In the genomic region with DNA sequence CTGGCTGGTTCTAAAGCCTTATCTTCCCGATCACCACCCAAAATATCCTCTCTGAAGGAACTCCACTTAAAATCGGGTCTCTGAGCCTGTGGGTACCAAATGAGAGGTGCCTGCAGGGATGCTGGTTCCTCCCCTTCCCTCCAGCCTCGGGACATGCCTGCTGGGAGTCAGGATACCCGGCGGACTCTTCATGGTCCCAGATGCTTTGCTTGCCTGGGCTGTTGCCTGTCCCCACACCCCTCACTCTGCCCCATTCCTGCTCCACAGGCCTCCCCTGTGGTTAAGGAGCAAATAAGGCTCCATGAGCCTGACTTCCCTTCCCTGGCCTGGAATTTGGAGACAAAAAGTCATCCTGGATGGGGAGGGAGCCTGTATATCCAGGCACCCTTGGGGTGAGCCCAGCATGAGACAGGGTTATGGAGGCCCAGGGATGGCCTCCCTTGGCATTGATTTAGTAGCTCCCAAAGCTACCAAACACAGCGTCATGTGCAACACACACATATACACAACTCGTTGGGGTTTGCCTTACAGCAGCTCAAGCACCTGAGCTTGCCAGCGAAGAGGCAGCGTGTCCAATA, we compare ENCODE assay signal across 22 cellular contexts. TPM values are rescaled to one million over a fixed set of nuclear protein-coding genes. Genes with fewer than 3 reads are reported as not detected.
DNase-seq lines count a peak whose midpoint lies in the region; ATAC-seq, FAIRE-seq and TF ChIP-seq lines count a peak whose summit lies in the region.
"Had no signal": no experiment of that assay in that cellular context is flagged by ENCODE, and none has a peak within 500 bp of the region (broad histone marks: within the 10 kb centered on the region; RNA-seq: fewer than 3 reads in every experiment).

No MANE protein-coding gene starts in this region.

- H3K4me3 ChIP-seq in H1 (ENCODE audit: extremely low read depth in 1 of 4, insufficient read depth in 2 of 4, low read depth in 3 of 4, low read length in 4 of 4) (no peak overlapping the region), sigmoid colon (no peak overlapping the region)
- H3K4me3 ChIP-seq: A549, MG63, Peyer's patch had no signal

- H3K27ac Mint-ChIP-seq in natural killer cell treated with Interleukin-12 subunit alpha and Interleukin-12 subunit beta and Interleukin-15 and Interleukin-18, amount 100 ng/mL, for 72 hours: no peak overlapping the region
- H3K27ac Mint-ChIP-seq in natural killer cell: no peak overlapping the region
- H3K27ac Mint-ChIP-seq: B cell had no signal

- no peak for DNase-seq in natural killer cell treated with Interleukin-12 subunit alpha and Interleukin-12 subunit beta and Interleukin-15 and Interleukin-18, amount 100 ng/mL, for 72 hours (ENCODE audit: low spot score)
- DNase-seq in natural killer cell (no peak), H1 (ENCODE audit: low read depth in 1 of 2, low spot score in 2 of 2) (no peak), sigmoid colon (peak; percentile 43), T1000 (lab: John Stamatoyannopoulos, UW) (no peak), SKM-1 (lab: John Stamatoyannopoulos, UW; ENCODE audit: unreplicated experiment) (no peak)
- no peak for DNase-seq in stimulated activated CD4-positive, alpha-beta T cell treated with anti-CD3 and anti-CD28 coated beads, Interleukin-12 subunit alpha, Interleukin-12 subunit beta, amount 100 ng/mL, for 4 hours
- DNase-seq: DMS53, GDM1, H7, Kasumi-1, MG63, NCI-H1417, NCI-H1694 treated with DMSO at 0.1 percent for 48 hours, NCI-H2081 treated with DMSO at 0.1 percent for 48 hours, NCI-H446, NCI-H526 had no signal

- H3K23ac ChIP-seq in H1 (ENCODE audit: insufficient read length): no peak overlapping the region

- H3K9me3 ChIP-seq in H1 (ENCODE audit: insufficient read depth in 2 of 2, low read depth in 1 of 2, low read length in 1 of 2) (no peaks in the 10 kb centered on the region), sigmoid colon (no peaks in the 10 kb centered on the region)
- H3K9me3 ChIP-seq: A549, MG63, Peyer's patch had no signal

- peaks cover 34 to 53% of the 10 kb centered on the region in 2 donors for H3K27me3 Mint-ChIP-seq in natural killer cell treated with Interleukin-12 subunit alpha and Interleukin-12 subunit beta and Interleukin-15 and Interleukin-18, amount 100 ng/mL, for 72 hours
- H3K27me3 Mint-ChIP-seq in natural killer cell (ENCODE audit: low read depth in 2 of 2): peaks cover 31 to 32% of the 10 kb centered on the region in 2 donors

- H3K4ac ChIP-seq in H1 (replicated peaks; ENCODE audit: insufficient read length, low read depth, low read length): peak overlapping the region; percentile 25

- no peak overlapping the region for H3K27ac ChIP-seq in H1 (ENCODE audit: low read depth, low read length)
- H3K27ac ChIP-seq in sigmoid colon: no peak overlapping the region
- H3K27ac ChIP-seq: A549, Peyer's patch had no signal

- H3K27me3 ChIP-seq in H1 (replicated peaks in 1 of 4; ENCODE audit: control insufficient read depth in 3 of 4, extremely low read depth in 1 of 4, insufficient read depth in 3 of 4, low read length in 3 of 4): no peaks in the 10 kb centered on the region; a peak in 1 of 7 replicates
- peaks cover 0 to 28% (median 0%) of the 10 kb centered on the region in 3 donors for H3K27me3 ChIP-seq in sigmoid colon
- H3K27me3 ChIP-seq: MG63, Peyer's patch had no signal

- H3K18ac ChIP-seq in H1 (ENCODE audit: extremely low read depth, low read length): no peak overlapping the region; the same call in 1 of the 2 replicates

- intact Hi-C loops in natural killer cell (cut with micrococcal nuclease): no loop called here
- intact Hi-C loops in sigmoid colon (cut with DNase I): no loop called here

- no peak overlapping the region for H4K91ac ChIP-seq in H1 (replicated peaks; ENCODE audit: insufficient read length, low read length)

- TF ChIP-seq CTCF in natural killer cell (IDR thresholded peaks at IDR 0.05) (no peak), H1 (IDR thresholded peaks at IDR 0.05; ENCODE audit: control extremely low read depth in 1 of 3, insufficient read depth in 1 of 3, low read depth in 1 of 3, low read length in 3 of 3) (no peak), sigmoid colon (IDR thresholded peaks at IDR 0.05) (no peak)

- H3K4me3 Mint-ChIP-seq in natural killer cell treated with Interleukin-12 subunit alpha and Interleukin-12 subunit beta and Interleukin-15 and Interleukin-18, amount 100 ng/mL, for 72 hours: no peak overlapping the region
- no peak overlapping the region for H3K4me3 Mint-ChIP-seq in natural killer cell
- H3K4me3 Mint-ChIP-seq: B cell had no signal

- H2BK15ac ChIP-seq in H1 (ENCODE audit: low read length): no peak overlapping the region

- POLR2A ChIA-PET in H1 (lab: Charles Lee; ENCODE audit: partially characterized antibody): no interaction called here

- no peaks in the 10 kb centered on the region for H3K23me2 ChIP-seq in H1 (ENCODE audit: low read depth, low read length)

- H2AK5ac ChIP-seq in H1 (ENCODE audit: low read depth, low read length): no peak overlapping the region; the same call in 1 of the 2 replicates

- H3K4me1 Mint-ChIP-seq in natural killer cell treated with Interleukin-12 subunit alpha and Interleukin-12 subunit beta and Interleukin-15 and Interleukin-18, amount 100 ng/mL, for 72 hours (ENCODE audit: low read depth in 2 of 2): no peaks in the 10 kb centered on the region
- H3K4me1 Mint-ChIP-seq in natural killer cell: no peaks in the 10 kb centered on the region

- no peak overlapping the region for H2AFZ ChIP-seq in H1 (ENCODE audit: low read length)

- no peak overlapping the region for H3K4me2 ChIP-seq in H1 (ENCODE audit: insufficient read depth in 1 of 2, low read depth in 2 of 2, low read length in 2 of 2)
- H3K4me2 ChIP-seq: A549 had no signal

- no peak for TF ChIP-seq RAD21 in H1 (IDR thresholded peaks at IDR 0.05 in 1 of 2, conservative IDR thresholded peaks at IDR 0.05 in 1 of 2; ENCODE audit: low read depth in 2 of 2, low read length in 2 of 2)

- H3K56ac ChIP-seq in H1 (replicated peaks; ENCODE audit: insufficient read length, low read depth, low read length): no peak overlapping the region

- ATAC-seq in natural killer cell treated with Interleukin-12 subunit alpha and Interleukin-12 subunit beta and Interleukin-15 and Interleukin-18, amount 100 ng/mL, for 72 hours: peak; percentile 13 to 59
- no peak for ATAC-seq in natural killer cell
- ATAC-seq: A549 had no signal

- H3K79me2 ChIP-seq in H1 (ENCODE audit: control insufficient read depth in 1 of 2, insufficient read depth in 2 of 2, low read length in 2 of 2): no peaks in the 10 kb centered on the region

- peak overlapping the region; percentile 35; the same call in 1 of the 2 replicates for H2BK12ac ChIP-seq in H1 (ENCODE audit: low read depth, low read length)

- peaks cover 2 to 23% (median 5%) of the 10 kb centered on the region in 4 experiments; a peak in 6 of 7 replicates for H3K4me1 ChIP-seq in H1 (replicated peaks in 1 of 4; ENCODE audit: control insufficient read depth in 3 of 4, insufficient read depth in 4 of 4, low read length in 3 of 4)
- H3K4me1 ChIP-seq in sigmoid colon: no peaks in the 10 kb centered on the region
- H3K4me1 ChIP-seq: A549, Peyer's patch had no signal

- H4K20me1 ChIP-seq in H1 (replicated peaks in 1 of 2; ENCODE audit: control insufficient read depth in 1 of 2, insufficient read depth in 2 of 2, low read length in 2 of 2): no peaks in the 10 kb centered on the region

- H3K79me1 ChIP-seq in H1 (ENCODE audit: low read depth, low read length): no peaks in the 10 kb centered on the region

- TF ChIP-seq POLR2A in H1 (IDR thresholded peaks at IDR 0.05; ENCODE audit: control extremely low read depth in 1 of 2, low read depth in 2 of 2, low read length in 2 of 2) (no peak), sigmoid colon (IDR thresholded peaks at IDR 0.05) (no peak)

- no peak overlapping the region for H2BK120ac ChIP-seq in H1 (replicated peaks; ENCODE audit: low read depth, low read length)

- H3K36me3 Mint-ChIP-seq in natural killer cell treated with Interleukin-12 subunit alpha and Interleukin-12 subunit beta and Interleukin-15 and Interleukin-18, amount 100 ng/mL, for 72 hours: no peaks in the 10 kb centered on the region
- H3K36me3 Mint-ChIP-seq in natural killer cell: no peaks in the 10 kb centered on the region

- FAIRE-seq in H1 (lab: Jason Lieb, UNC): no peak
- FAIRE-seq: A549, D721Med, GM19239 had no signal

- no peak overlapping the region for H3K9ac ChIP-seq in H1 (replicated peaks in 1 of 4; ENCODE audit: extremely low read depth in 1 of 4, low read depth in 3 of 4, low read length in 3 of 4)

- 69% methylated on average over 9 of the region's 9 CpGs; no CpG with 5 or more reads in 1 of the 2 experiments for WGBS in H1 (ENCODE audit: extremely low coverage in 1 of 2, insufficient coverage in 1 of 2, insufficient read length in 1 of 2, insufficient replicate concordance in 2 of 2, low coverage in 1 of 2, low lambda C conversion rate in 2 of 2, missing lambda C conversion rate in 1 of 2), 2 experiments
- 67 to 70% methylated on average over 9 of the region's 9 CpGs for whole genome bisulfite sequencing in sigmoid colon, 2 donors

- TF ChIP-seq EP300 in H1 (IDR thresholded peaks at IDR 0.05; ENCODE audit: borderline replicate concordance in 1 of 2, low read depth in 2 of 2, low read length in 2 of 2) (no peak), sigmoid colon (IDR thresholded peaks at IDR 0.05) (no peak)

- 0 out of 2 replicates have a peak overlapping the region, but pooled peaks have one; percentile 64 for H2BK5ac ChIP-seq in H1 (ENCODE audit: low read depth, low read length)

- H4K8ac ChIP-seq in H1 (ENCODE audit: extremely low read depth, insufficient read depth, low read length): no peak overlapping the region

- no peak overlapping the region for H4K5ac ChIP-seq in H1 (ENCODE audit: insufficient read length, low read depth, low read length)

- H3K9me3 Mint-ChIP-seq in natural killer cell treated with Interleukin-12 subunit alpha and Interleukin-12 subunit beta and Interleukin-15 and Interleukin-18, amount 100 ng/mL, for 72 hours: no peaks in the 10 kb centered on the region
- H3K9me3 Mint-ChIP-seq in natural killer cell: no peaks in the 10 kb centered on the region

- no peak overlapping the region for H3K14ac ChIP-seq in H1 (ENCODE audit: insufficient read length)

- peak overlapping the region; percentile 43; the same call in 1 of the 2 replicates for H2BK20ac ChIP-seq in H1 (ENCODE audit: low read length)

- CTCF ChIA-PET in H1 (lab: Charles Lee; ENCODE audit: partially characterized antibody): interaction anchor here (1.0 to 6.5 kb wide), 7 partner anchors 12 to 109 kb away, joined by 3 to 42 read pairs (median 5); no protein-coding TSS in a partner anchor

- H3K36me3 ChIP-seq in H1 (ENCODE audit: control insufficient read depth in 2 of 4, insufficient read depth in 4 of 4, low read length in 3 of 4) (no peaks in the 10 kb centered on the region), sigmoid colon (no peaks in the 10 kb centered on the region)
- H3K36me3 ChIP-seq: MG63, Peyer's patch had no signal

RNA-seq across cellular contexts. Expression of gene CORO2B, which starts 12.3 kb away (rescaled TPM):
- total RNA-seq in natural killer cell treated with Interleukin-12 subunit alpha and Interleukin-12 subunit beta and Interleukin-15 and Interleukin-18, amount 100 ng/mL, for 72 hours: not detected
- under 1 TPM in 1 of 3 donors, not detected in 2; 0.13 TPM for total RNA-seq in natural killer cell
- total RNA-seq in H1 (2021; fragmentation: NEBNext Ultra II Directional; extraction: Animal tissue kit (Norgen Biotek cat#: 25700)): 3.4 and 4.7 TPM in 2 replicates
- 6.1 and 6.7 TPM in 2 replicates for polyA plus RNA-seq in H1 (2011; rRNA removed)
- 3.5 TPM for polyA plus RNA-seq in H1 (2011; cell fraction: cytosol; rRNA removed)
- polyA plus RNA-seq in H1 (2011; cell fraction: nucleus; rRNA removed): 5.4 TPM
- polyA plus RNA-seq in H1 (2012, experiment 1 of 2): 3.8 to 5.5 TPM (median 4.8 TPM) in 4 replicates
- polyA plus RNA-seq in H1 (2012, experiment 2 of 2): 3.7 TPM
- polyA plus RNA-seq in H1 (2013, experiment 1 of 2): 2.4 TPM
- 2.2 TPM for polyA plus RNA-seq in H1 (2013, experiment 2 of 2)
- polyA minus RNA-seq in H1 (2011; rRNA and poly(A)+ RNA removed): 4.0 TPM in 2 replicates
- polyA minus RNA-seq in H1 (2011; cell fraction: cytosol; rRNA and poly(A)+ RNA removed): 2.9 TPM
- polyA minus RNA-seq in H1 (2011; cell fraction: nucleus; rRNA and poly(A)+ RNA removed): 2.2 TPM
- 1 to 10 TPM; 3.1 to 3.9 (median 3.8) TPM for total RNA-seq in sigmoid colon
- polyA plus RNA-seq in sigmoid colon: 1 to 10 TPM in 2 of 3 donors, under 1 TPM in 1; 0.46 to 2.5 (median 1.2) TPM

Comparison
In these comparisons a context has a peak if more than half of its experiments do, and no peak if none do; other contexts are left out.
1. ATAC-seq: peak in natural killer cell treated with Interleukin-12 subunit alpha and Interleukin-12 subunit beta and Interleukin-15 and Interleukin-18, amount 100 ng/mL, for 72 hours (2 of 2); none in natural killer cell (0 of 3).